ENCODE assay signal across 12 cellular contexts in the genomic region with DNA sequence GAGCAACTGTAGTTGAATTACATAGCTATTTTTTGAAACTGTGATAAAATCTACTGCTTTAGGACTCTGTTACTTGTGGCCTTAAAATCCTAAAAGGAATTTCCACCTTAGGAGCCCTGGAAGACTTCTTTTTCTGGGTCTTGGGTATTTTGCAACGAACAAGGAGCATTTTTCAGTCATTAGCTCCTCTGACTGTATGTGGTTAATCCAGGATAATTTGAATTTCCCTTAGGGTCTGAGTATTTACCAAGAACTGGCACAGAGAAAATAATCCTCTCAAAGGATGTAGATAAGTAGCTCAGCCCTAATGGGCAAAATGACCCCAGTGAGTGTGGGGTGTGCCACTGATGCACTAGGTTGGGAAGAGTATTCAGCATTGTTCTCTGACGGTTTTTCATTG.
"Had no signal": no experiment of that assay in that cellular context is flagged by ENCODE, and none has a peak within 500 bp of the region (broad histone marks: within the 10 kb centered on the region; RNA-seq: fewer than 3 reads in every experiment).

No MANE protein-coding gene starts in this region.

- H3K4me3 ChIP-seq: colonic mucosa, gastrocnemius medialis, heart right ventricle, left lung, upper lobe of left lung had no signal

- H3K27me3 ChIP-seq: colonic mucosa, gastrocnemius medialis, heart right ventricle, left lung, upper lobe of left lung had no signal

- H3K9me3 ChIP-seq: colonic mucosa, gastrocnemius medialis, heart right ventricle, left lung, upper lobe of left lung had no signal

- DNase-seq: activated CD4-positive, alpha-beta T cell treated with anti-CD3 and anti-CD28 coated beads, Interleukin-2, amount 50 U/mL, for 1 hour; activated gamma-delta T cell; activated T-cell treated with anti-CD3 and anti-CD28 coated beads, Interleukin-2, amount 50 U/mL, for 4 hours; colonic mucosa; gastrocnemius medialis; heart right ventricle; left lung; mesenchymal stem cell; retina; small intestine; substantia nigra; upper lobe of left lung had no signal

- H3K36me3 ChIP-seq: colonic mucosa, gastrocnemius medialis, heart right ventricle, left lung, upper lobe of left lung had no signal

- ATAC-seq: gastrocnemius medialis, heart right ventricle, left lung had no signal

- H3K27ac ChIP-seq: colonic mucosa, gastrocnemius medialis, heart right ventricle, left lung, upper lobe of left lung had no signal

- H3K9me3 Mint-ChIP-seq: activated T-cell treated with anti-CD3 and anti-CD28 coated beads, Interleukin-2, amount 50 U/mL, for 4 hours had no signal

- H3K4me3 Mint-ChIP-seq: activated T-cell treated with anti-CD3 and anti-CD28 coated beads, Interleukin-2, amount 50 U/mL, for 4 hours had no signal
